8 cellular contexts compared by ENCODE assay signal in genomic region chr12:54082402-54082892, GRCh38. TPM values are rescaled to one million over a fixed set of nuclear protein-coding genes. Genes with fewer than 3 reads are reported as not detected.
DNase-seq lines count a peak whose midpoint lies in the region; ATAC-seq and TF ChIP-seq lines count a peak whose summit lies in the region.
"Had no signal": no experiment of that assay in that cellular context is flagged by ENCODE, and none has a peak within 500 bp of the region (broad histone marks: within the 10 kb centered on the region; RNA-seq: fewer than 3 reads in every experiment).

No MANE protein-coding gene starts in this region.

- H3K79me2 ChIP-seq in Karpas-422 (ENCODE audit: low read length), result no peaks in the 10 kb centered on the region

- H3K36me3 ChIP-seq in Karpas-422 (ENCODE audit: insufficient read depth, low read length) (no peaks in the 10 kb centered on the region), gastroesophageal sphincter (no peaks in the 10 kb centered on the region)

- H3K27ac ChIP-seq in Karpas-422 (ENCODE audit: low read length), result no peak overlapping the region
- peak overlapping the region; percentile 75 to 98 (median 92) for H3K27ac ChIP-seq in gastroesophageal sphincter

- H3K4me1 ChIP-seq in Karpas-422 (ENCODE audit: low read length) (no peaks in the 10 kb centered on the region), gastroesophageal sphincter (peaks cover 0 to 20% (median 0%) of the 10 kb centered on the region in 3 donors)

- ATAC-seq in gastroesophageal sphincter (no peak), GM18861 (IDR thresholded peaks at IDR 0.05; ENCODE audit: unreplicated experiment) (no peak), HG03354 (IDR thresholded peaks at IDR 0.05; ENCODE audit: poor library complexity, severe bottlenecking, unreplicated experiment) (no peak)

- no peak for TF ChIP-seq EP300 in gastroesophageal sphincter (IDR thresholded peaks at IDR 0.05)

- no peaks in the 10 kb centered on the region for H3K9me3 ChIP-seq in Karpas-422 (ENCODE audit: low read length)
- no peaks in the 10 kb centered on the region for H3K9me3 ChIP-seq in gastroesophageal sphincter

- H3K9me2 ChIP-seq in Karpas-422 (replicated peaks; ENCODE audit: insufficient read depth, low read length), result no peaks in the 10 kb centered on the region

- H3K9ac ChIP-seq in Karpas-422 (ENCODE audit: low read length), result no peak overlapping the region

- DNase-seq in Karpas-422, result peak; percentile 29
- DNase-seq in activated CD4-positive, alpha-beta T cell treated with anti-CD3 and anti-CD28 coated beads, Interleukin-2, amount 50 U/mL, for 48 hours, result peak; percentile 14 to 36
- peak; percentile 12 to 22 for DNase-seq in stimulated activated CD8-positive, alpha-beta memory T cell treated with anti-CD3 and anti-CD28 coated beads, Interleukin-2, amount 100 ng/mL, for 48 hours (ENCODE audit: low read depth in 2 of 2)
- no peak for DNase-seq in OCI-M2 (lab: John Stamatoyannopoulos, UW; ENCODE audit: unreplicated experiment)
- DNase-seq: IMR-90 had no signal

- WGBS in gastroesophageal sphincter (ENCODE audit: low coverage in 1 of 2), 2 donors, result 0% methylated on average over 14 of the region's 36 CpGs; no CpG with 5 or more reads in 1 of the 2 donors

- H3K27me3 ChIP-seq in Karpas-422 (ENCODE audit: low read length) (no peaks in the 10 kb centered on the region), gastroesophageal sphincter (no peaks in the 10 kb centered on the region)

- H4K20me1 ChIP-seq in Karpas-422 (ENCODE audit: insufficient read depth, low read depth, low read length), result no peaks in the 10 kb centered on the region

- H3K4me3 ChIP-seq in Karpas-422 (ENCODE audit: low read length) (no peak overlapping the region), gastroesophageal sphincter (peak overlapping the region; percentile 35 to 51)

- H2AFZ ChIP-seq in Karpas-422 (ENCODE audit: low read length), result no peak overlapping the region

- H3K4me2 ChIP-seq in Karpas-422 (ENCODE audit: low read depth, low read length, poor library complexity, severe bottlenecking), result no peak overlapping the region

- TF ChIP-seq POLR2A in gastroesophageal sphincter (IDR thresholded peaks at IDR 0.05), result no peak

- TF ChIP-seq CTCF in gastroesophageal sphincter (IDR thresholded peaks at IDR 0.05), result no peak

RNA-seq across cellular contexts. Expression of gene HOXC4, which starts 28.8 kb away (rescaled TPM):
- 7.3 and 9.7 TPM in 2 replicates for total RNA-seq in Karpas-422 (2014; rRNA removed; shearing (Covaris generic); ENCODE audit: low replicate concordance)
- total RNA-seq in gastroesophageal sphincter, result 1 to 10 TPM in 3 of 4 donors, under 1 TPM in 1; 0.69 to 5.7 (median 2.7) TPM

RNA-seq across cellular contexts. Expression of gene HOXC5, which starts 49.6 kb away (rescaled TPM):
- not detected in 2 replicates for total RNA-seq in Karpas-422 (2014; rRNA removed; shearing (Covaris generic); ENCODE audit: low replicate concordance)
- total RNA-seq in gastroesophageal sphincter, result 1 to 10 TPM in 2 of 4 donors, under 1 TPM in 1, not detected in 1; 0.31 to 3.3 (median 1.3) TPM
- total RNA-seq: IMR-90 had no signal

RNA-seq across cellular contexts. Expression of gene HOXC6, which starts 54.2 kb away (rescaled TPM):
- total RNA-seq in Karpas-422 (2014; rRNA removed; shearing (Covaris generic); ENCODE audit: low replicate concordance), result not detected in 2 replicates
- under 1 TPM in 1 of 4 donors, not detected in 3; 0.50 TPM for total RNA-seq in gastroesophageal sphincter
- total RNA-seq: IMR-90 had no signal
